1 cellular context compared by ENCODE assay signal in genomic region chr7:132518102-132518838, GRCh38.
A peak's percentile ranks its signal among the peaks of the same experiment; 100 is the strongest.
TF ChIP-seq lines count a peak whose summit lies in the region.

No MANE protein-coding gene starts in this region.

TF ChIP-seq in GM23338, 12 proteins besides CTCF, POLR2A, EP300 and RAD21 (continued from another document):
- peak; percentile 46; the same call in 1 of the 2 replicates for TF ChIP-seq ZNF462 (CRISPR knock-in tag; IDR thresholded peaks at IDR 0.05)
